1 cellular context compared by ENCODE assay signal in the genomic region with DNA sequence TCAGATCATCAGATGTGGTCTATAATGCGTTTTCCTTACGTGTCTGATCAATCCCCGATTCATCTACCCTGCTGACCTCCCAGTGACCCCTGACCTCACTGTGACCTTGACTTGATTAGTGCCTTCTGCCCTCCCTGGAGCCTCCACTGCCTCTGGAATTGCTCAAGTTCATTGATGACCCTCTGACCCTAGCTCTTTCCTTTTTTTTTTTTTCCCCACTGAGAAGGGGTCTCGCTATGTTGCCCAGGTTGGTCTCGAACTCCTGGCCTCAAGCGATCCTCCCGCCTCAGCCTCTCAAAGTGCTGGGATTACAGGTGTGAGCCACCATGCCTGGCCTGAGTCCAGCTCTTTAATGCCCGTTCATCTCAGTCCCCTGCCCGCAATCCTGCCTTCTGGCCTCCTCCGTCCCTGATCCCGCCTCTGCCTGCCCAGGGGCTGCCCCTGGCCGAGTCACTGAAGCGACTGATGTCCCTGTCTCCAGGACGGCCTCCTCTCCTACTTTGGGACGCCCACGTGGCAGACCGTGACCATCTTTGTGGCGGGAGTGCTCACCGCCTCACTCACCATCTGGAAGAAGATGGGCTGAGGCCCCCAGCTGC.
TF ChIP-seq lines count a peak whose summit lies in the region.

No MANE protein-coding gene starts in this region.

TF ChIP-seq in H1, 55 proteins besides CTCF, POLR2A, EP300 and RAD21:
- TF ChIP-seq RFX5 (IDR thresholded peaks at IDR 0.05; ENCODE audit: borderline replicate concordance, low read depth, low read length) (no peak), SP4 (IDR thresholded peaks at IDR 0.05; ENCODE audit: low read length) (no peak), TEAD4 (IDR thresholded peaks at IDR 0.05; ENCODE audit: low read depth, low read length) (no peak), RXRA (IDR thresholded peaks at IDR 0.05; ENCODE audit: insufficient read depth, low read depth, low read length) (0 out of 2 replicates have a peak, but pooled peaks have one; percentile 63), RBBP5 (IDR thresholded peaks at IDR 0.05; ENCODE audit: borderline replicate concordance, low read depth, low read length) (no peak), BRCA1 (IDR thresholded peaks at IDR 0.05; ENCODE audit: low read depth, low read length) (no peak), CBX5 (IDR thresholded peaks at IDR 0.05; ENCODE audit: low read depth, low read length) (no peak), POLR2AphosphoS5 (IDR thresholded peaks at IDR 0.05; ENCODE audit: low read depth, low read length) (0 out of 2 replicates have a peak, but pooled peaks have one; percentile 14)
- TF ChIP-seq, protein P1, sequence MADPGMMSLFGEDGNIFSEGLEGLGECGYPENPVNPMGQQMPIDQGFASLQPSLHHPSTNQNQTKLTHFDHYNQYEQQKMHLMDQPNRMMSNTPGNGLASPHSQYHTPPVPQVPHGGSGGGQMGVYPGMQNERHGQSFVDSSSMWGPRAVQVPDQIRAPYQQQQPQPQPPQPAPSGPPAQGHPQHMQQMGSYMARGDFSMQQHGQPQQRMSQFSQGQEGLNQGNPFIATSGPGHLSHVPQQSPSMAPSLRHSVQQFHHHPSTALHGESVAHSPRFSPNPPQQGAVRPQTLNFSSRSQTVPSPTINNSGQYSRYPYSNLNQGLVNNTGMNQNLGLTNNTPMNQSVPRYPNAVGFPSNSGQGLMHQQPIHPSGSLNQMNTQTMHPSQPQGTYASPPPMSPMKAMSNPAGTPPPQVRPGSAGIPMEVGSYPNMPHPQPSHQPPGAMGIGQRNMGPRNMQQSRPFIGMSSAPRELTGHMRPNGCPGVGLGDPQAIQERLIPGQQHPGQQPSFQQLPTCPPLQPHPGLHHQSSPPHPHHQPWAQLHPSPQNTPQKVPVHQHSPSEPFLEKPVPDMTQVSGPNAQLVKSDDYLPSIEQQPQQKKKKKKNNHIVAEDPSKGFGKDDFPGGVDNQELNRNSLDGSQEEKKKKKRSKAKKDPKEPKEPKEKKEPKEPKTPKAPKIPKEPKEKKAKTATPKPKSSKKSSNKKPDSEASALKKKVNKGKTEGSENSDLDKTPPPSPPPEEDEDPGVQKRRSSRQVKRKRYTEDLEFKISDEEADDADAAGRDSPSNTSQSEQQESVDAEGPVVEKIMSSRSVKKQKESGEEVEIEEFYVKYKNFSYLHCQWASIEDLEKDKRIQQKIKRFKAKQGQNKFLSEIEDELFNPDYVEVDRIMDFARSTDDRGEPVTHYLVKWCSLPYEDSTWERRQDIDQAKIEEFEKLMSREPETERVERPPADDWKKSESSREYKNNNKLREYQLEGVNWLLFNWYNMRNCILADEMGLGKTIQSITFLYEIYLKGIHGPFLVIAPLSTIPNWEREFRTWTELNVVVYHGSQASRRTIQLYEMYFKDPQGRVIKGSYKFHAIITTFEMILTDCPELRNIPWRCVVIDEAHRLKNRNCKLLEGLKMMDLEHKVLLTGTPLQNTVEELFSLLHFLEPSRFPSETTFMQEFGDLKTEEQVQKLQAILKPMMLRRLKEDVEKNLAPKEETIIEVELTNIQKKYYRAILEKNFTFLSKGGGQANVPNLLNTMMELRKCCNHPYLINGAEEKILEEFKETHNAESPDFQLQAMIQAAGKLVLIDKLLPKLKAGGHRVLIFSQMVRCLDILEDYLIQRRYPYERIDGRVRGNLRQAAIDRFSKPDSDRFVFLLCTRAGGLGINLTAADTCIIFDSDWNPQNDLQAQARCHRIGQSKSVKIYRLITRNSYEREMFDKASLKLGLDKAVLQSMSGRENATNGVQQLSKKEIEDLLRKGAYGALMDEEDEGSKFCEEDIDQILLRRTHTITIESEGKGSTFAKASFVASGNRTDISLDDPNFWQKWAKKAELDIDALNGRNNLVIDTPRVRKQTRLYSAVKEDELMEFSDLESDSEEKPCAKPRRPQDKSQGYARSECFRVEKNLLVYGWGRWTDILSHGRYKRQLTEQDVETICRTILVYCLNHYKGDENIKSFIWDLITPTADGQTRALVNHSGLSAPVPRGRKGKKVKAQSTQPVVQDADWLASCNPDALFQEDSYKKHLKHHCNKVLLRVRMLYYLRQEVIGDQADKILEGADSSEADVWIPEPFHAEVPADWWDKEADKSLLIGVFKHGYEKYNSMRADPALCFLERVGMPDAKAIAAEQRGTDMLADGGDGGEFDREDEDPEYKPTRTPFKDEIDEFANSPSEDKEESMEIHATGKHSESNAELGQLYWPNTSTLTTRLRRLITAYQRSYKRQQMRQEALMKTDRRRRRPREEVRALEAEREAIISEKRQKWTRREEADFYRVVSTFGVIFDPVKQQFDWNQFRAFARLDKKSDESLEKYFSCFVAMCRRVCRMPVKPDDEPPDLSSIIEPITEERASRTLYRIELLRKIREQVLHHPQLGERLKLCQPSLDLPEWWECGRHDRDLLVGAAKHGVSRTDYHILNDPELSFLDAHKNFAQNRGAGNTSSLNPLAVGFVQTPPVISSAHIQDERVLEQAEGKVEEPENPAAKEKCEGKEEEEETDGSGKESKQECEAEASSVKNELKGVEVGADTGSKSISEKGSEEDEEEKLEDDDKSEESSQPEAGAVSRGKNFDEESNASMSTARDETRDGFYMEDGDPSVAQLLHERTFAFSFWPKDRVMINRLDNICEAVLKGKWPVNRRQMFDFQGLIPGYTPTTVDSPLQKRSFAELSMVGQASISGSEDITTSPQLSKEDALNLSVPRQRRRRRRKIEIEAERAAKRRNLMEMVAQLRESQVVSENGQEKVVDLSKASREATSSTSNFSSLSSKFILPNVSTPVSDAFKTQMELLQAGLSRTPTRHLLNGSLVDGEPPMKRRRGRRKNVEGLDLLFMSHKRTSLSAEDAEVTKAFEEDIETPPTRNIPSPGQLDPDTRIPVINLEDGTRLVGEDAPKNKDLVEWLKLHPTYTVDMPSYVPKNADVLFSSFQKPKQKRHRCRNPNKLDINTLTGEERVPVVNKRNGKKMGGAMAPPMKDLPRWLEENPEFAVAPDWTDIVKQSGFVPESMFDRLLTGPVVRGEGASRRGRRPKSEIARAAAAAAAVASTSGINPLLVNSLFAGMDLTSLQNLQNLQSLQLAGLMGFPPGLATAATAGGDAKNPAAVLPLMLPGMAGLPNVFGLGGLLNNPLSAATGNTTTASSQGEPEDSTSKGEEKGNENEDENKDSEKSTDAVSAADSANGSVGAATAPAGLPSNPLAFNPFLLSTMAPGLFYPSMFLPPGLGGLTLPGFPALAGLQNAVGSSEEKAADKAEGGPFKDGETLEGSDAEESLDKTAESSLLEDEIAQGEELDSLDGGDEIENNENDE (IDR thresholded peaks at IDR 0.05; ENCODE audit: insufficient replicate concordance, low read length), result no peak
